13 cellular contexts compared by ENCODE assay signal in genomic region chr2:65605427-65606058, GRCh38.
DNase-seq lines count a peak whose midpoint lies in the region; ATAC-seq and TF ChIP-seq lines count a peak whose summit lies in the region.
"Had no signal": no experiment of that assay in that cellular context is flagged by ENCODE, and none has a peak within 500 bp of the region (broad histone marks: within the 10 kb centered on the region; RNA-seq: fewer than 3 reads in every experiment).

No MANE protein-coding gene starts in this region.

- DNase-seq in naive B cell (no peak), H7 (no peak), Peyer's patch (no peak), cardiac septum (ENCODE audit: low spot score) (no peak)
- DNase-seq: activated CD8-positive, alpha-beta memory T cell treated with anti-CD3 and anti-CD28 coated beads for 24 hours; gastrocnemius medialis; NCI-H2081; stimulated activated CD8-positive, alpha-beta memory T cell treated with anti-CD3 and anti-CD28 coated beads, Interleukin-4, amount 100 ng/mL, for 48 hours had no signal

- TF ChIP-seq CTCF in Peyer's patch (IDR thresholded peaks at IDR 0.05) = no peak

- peaks cover 0 to 6% (median 1%) of the 10 kb centered on the region in 7 donors for H3K9me3 Mint-ChIP-seq in naive B cell
- H3K9me3 Mint-ChIP-seq: T-helper 1 cell treated with Interleukin-12 subunit alpha and Interleukin-12 subunit beta and Interleukin-4 antibody, amounts not matched to agents 30 μg/mL and 1 μg/mL, for 36 hours had no signal

- intact Hi-C loops in cardiac septum (cut with DNase I) = no loop called here

- peak overlapping the region in 5 of 6 donors; percentile 51 to 92 (median 83) for H3K27ac Mint-ChIP-seq in naive B cell
- H3K27ac Mint-ChIP-seq: T-helper 1 cell treated with Interleukin-12 subunit alpha and Interleukin-12 subunit beta and Interleukin-4 antibody, amounts not matched to agents 30 μg/mL and 1 μg/mL, for 36 hours had no signal

- no peaks in the 10 kb centered on the region for H3K36me3 Mint-ChIP-seq in naive B cell

- H3K4me1 ChIP-seq in Peyer's patch = no peaks in the 10 kb centered on the region
- H3K4me1 ChIP-seq: gastrocnemius medialis had no signal

- TF ChIP-seq POLR2A in Peyer's patch (IDR thresholded peaks at IDR 0.05) = no peak

- H3K27ac ChIP-seq in Peyer's patch = peak overlapping the region in 1 of 4 donors; percentile 42
- H3K27ac ChIP-seq: gastrocnemius medialis had no signal

- peak overlapping the region in 7 of 8 donors; percentile 47 to 85 (median 79) for H3K4me3 Mint-ChIP-seq in naive B cell
- H3K4me3 Mint-ChIP-seq: T-helper 1 cell treated with Interleukin-12 subunit alpha and Interleukin-12 subunit beta and Interleukin-4 antibody, amounts not matched to agents 30 μg/mL and 1 μg/mL, for 36 hours had no signal

- peaks cover 66 to 89% (median 78%) of the 10 kb centered on the region in 3 donors for H3K4me1 Mint-ChIP-seq in naive B cell

- no peaks in the 10 kb centered on the region for H3K27me3 Mint-ChIP-seq in naive B cell

- H3K27me3 ChIP-seq in H7 (ENCODE audit: control insufficient read depth, insufficient read depth, low read length) = no peaks in the 10 kb centered on the region
- no peaks in the 10 kb centered on the region for H3K27me3 ChIP-seq in Peyer's patch
- H3K27me3 ChIP-seq: gastrocnemius medialis had no signal

- no peaks in the 10 kb centered on the region for H3K9me3 ChIP-seq in Peyer's patch
- H3K9me3 ChIP-seq: gastrocnemius medialis had no signal

- peak; percentile 48 for ATAC-seq in GM18867 (IDR thresholded peaks at IDR 0.05; ENCODE audit: unreplicated experiment)
- ATAC-seq in GM21526 (IDR thresholded peaks at IDR 0.05; ENCODE audit: low FRiP score, unreplicated experiment) = peak; percentile 47
- ATAC-seq in HG03354 (IDR thresholded peaks at IDR 0.05; ENCODE audit: poor library complexity, severe bottlenecking, unreplicated experiment) = peak; percentile 46
- ATAC-seq in naive B cell (ENCODE audit: low read depth in 2 of 2) = no peak
- ATAC-seq in activated CD4-positive, CD25-positive, alpha-beta regulatory T cell treated with anti-CD3 and anti-CD28 coated beads, Interleukin-2, amount 50 U/mL, for 24 hours = no peak
- ATAC-seq: gastrocnemius medialis had no signal

- H3K4me3 ChIP-seq in H7 (ENCODE audit: insufficient read depth, low read depth, low read length) (no peak overlapping the region), Peyer's patch (no peak overlapping the region)
- H3K4me3 ChIP-seq: gastrocnemius medialis had no signal

- H3K36me3 ChIP-seq in H7 (replicated peaks; ENCODE audit: control insufficient read depth, insufficient read depth, low read length) = no peaks in the 10 kb centered on the region
- H3K36me3 ChIP-seq in Peyer's patch = no peaks in the 10 kb centered on the region
- H3K36me3 ChIP-seq: gastrocnemius medialis had no signal

Comparison
In these comparisons a context has a peak if more than half of its experiments do, and no peak if none do; other contexts are left out.
1. ATAC-seq: peak in GM18867 (single experiment), GM21526 (single experiment) and HG03354 (single experiment); none in naive B cell (0 of 2) and activated CD4-positive, CD25-positive, alpha-beta regulatory T cell treated with anti-CD3 and anti-CD28 coated beads, Interleukin-2, amount 50 U/mL, for 24 hours (0 of 2).